Comparison of ENCODE assay signal across 8 cellular contexts in genomic region chr1:160097911-160098851, GRCh38. TPM values are rescaled to one million over a fixed set of nuclear protein-coding genes. Genes with fewer than 3 reads are reported as not detected.
DNase-seq lines count a peak whose midpoint lies in the region; ATAC-seq and TF ChIP-seq lines count a peak whose summit lies in the region.

IGSF8 (minus strand) TSS chr1:160098619; CDS start chr1:160098472, 147 bp downstream.

- H3K27ac ChIP-seq in HEK293 (ENCODE audit: extremely low read depth, low read depth, low read length) (peak within 1 kb of the TSS; percentile 25; the same call in 1 of the 2 replicates), rectal smooth muscle tissue (ENCODE audit: low read depth, low read length) (peak within 1 kb of the TSS; percentile 96), aorta (ENCODE audit: low read depth in 1 of 2, low read length in 2 of 2) (peak within 1 kb of the TSS; percentile 71 to 96)

- H3K27me3 Mint-ChIP-seq in T-helper 17 cell: no peaks in the 10 kb centered on the region

- H3K36me3 Mint-ChIP-seq in T-helper 17 cell (ENCODE audit: low read depth): no peaks in the 10 kb centered on the region

- H3K9me3 ChIP-seq in HEK293 (ENCODE audit: control insufficient read depth, insufficient read depth, low read depth, low read length) (no peaks in the 10 kb centered on the region), T-helper 17 cell (ENCODE audit: control insufficient read depth, low read length, poor library complexity, severe bottlenecking) (no peaks in the 10 kb centered on the region), aorta (ENCODE audit: control insufficient read depth, low read length) (no peaks in the 10 kb centered on the region)

- 1% methylated on average over 40 to 64 of the region's 64 CpGs for WGBS in aorta, 2 donors

- H3K27ac Mint-ChIP-seq in T-helper 17 cell: peak within 1 kb of the TSS; percentile 95

- intact Hi-C loops in left ventricle myocardium superior (cut with micrococcal nuclease) (no loop called here), aorta (cut with DNase I) (loop anchor here in 1 of 2 donors (2.0 to 5.0 kb wide), 3 partner anchors 164 to 187 kb away; partner anchors contain the start of genes DCAF8 and PEX19)

- H3K4me1 ChIP-seq in HEK293 (ENCODE audit: control insufficient read depth, insufficient read depth, low read length) (peaks cover 4% of the 10 kb centered on the region), rectal smooth muscle tissue (ENCODE audit: control insufficient read depth, insufficient read depth, low read length) (peaks cover 33% of the 10 kb centered on the region), aorta (ENCODE audit: control insufficient read depth in 1 of 2, insufficient read depth in 2 of 2, low read length in 2 of 2) (no peaks in the 10 kb centered on the region)

- POLR2A ChIA-PET in HEK293 (lab: Yijun Ruan, JAX): interaction anchor here (1.0 to 2.1 kb wide), 7 partner anchors 11 to 305 kb away, joined by 3 to 11 read pairs (median 4); no protein-coding TSS in a partner anchor

- DNase-seq in ELR (ENCODE audit: low read depth) (peak; percentile 82), NCI-H1105 (lab: John Stamatoyannopoulos, UW) (peak; percentile 98), T-helper 17 cell (peak; percentile 87 to 94 (median 92)), amniotic epithelial cell (ENCODE audit: low read depth) (peak; percentile 60), left ventricle myocardium superior (peak; percentile 95), aorta (peak; percentile 95 to 98)

- H3K4me1 Mint-ChIP-seq in T-helper 17 cell: peaks cover 36% of the 10 kb centered on the region

- CTCF ChIA-PET in HEK293 (lab: Yijun Ruan, JAX): interaction anchor here (0.6 to 5.1 kb wide), 17 partner anchors 12 to 319 kb away, joined by 3 to 64 read pairs (median 4); partner anchors contain the start of gene PEX19

- H3K36me3 ChIP-seq in HEK293 (ENCODE audit: control insufficient read depth in 2 of 2, insufficient read depth in 1 of 2, low read length in 2 of 2): peaks cover 0 to 7% of the 10 kb centered on the region in 2 experiments; a peak in 1 of 3 replicates
- peaks cover 3% of the 10 kb centered on the region for H3K36me3 ChIP-seq in rectal smooth muscle tissue (ENCODE audit: control insufficient read depth, insufficient read depth, low read length)
- no peaks in the 10 kb centered on the region for H3K36me3 ChIP-seq in aorta (ENCODE audit: control insufficient read depth in 1 of 2, insufficient read depth in 2 of 2, low read length in 1 of 2)

- H3K4me3 Mint-ChIP-seq in T-helper 17 cell: peak within 1 kb of the TSS; percentile 93

- H3K27me3 ChIP-seq in rectal smooth muscle tissue (ENCODE audit: control insufficient read depth, insufficient read depth, low read length) (no peaks in the 10 kb centered on the region), aorta (ENCODE audit: control insufficient read depth in 1 of 2, insufficient read depth in 2 of 2, low read length in 1 of 2) (no peaks in the 10 kb centered on the region)

- H3K9ac ChIP-seq in rectal smooth muscle tissue (ENCODE audit: low read length): peak within 1 kb of the TSS; percentile 83

- no peak for TF ChIP-seq CTCF in HEK293 (tag by site-specific recombination; IDR thresholded peaks at IDR 0.05)

- ATAC-seq in T-helper 17 cell (peak; percentile 66), left ventricle myocardium superior (peak; percentile 78), aorta (ENCODE audit: low FRiP score) (peak; percentile 84)

- H3K4me3 ChIP-seq in HEK293 (ENCODE audit: low read depth, low read length) (peak within 1 kb of the TSS; percentile 48), rectal smooth muscle tissue (ENCODE audit: low read length) (peak within 1 kb of the TSS; percentile 79), aorta (ENCODE audit: low read length in 2 of 2) (peak within 1 kb of the TSS; percentile 31 to 70)

TF ChIP-seq in HEK293, 187 proteins besides CTCF, POLR2A, EP300 and RAD21 (continues in another document):
- TF ChIP-seq SP3 (tag by site-specific recombination; IDR thresholded peaks at IDR 0.05) (peak; percentile 61), HIC1 (tag by site-specific recombination; IDR thresholded peaks at IDR 0.05) (peak; percentile 66; the same call in 1 of the 2 replicates), ZIC2 (tag by site-specific recombination; IDR thresholded peaks at IDR 0.05) (0 out of 2 replicates have a peak, but pooled peaks have one; percentile 6), GLIS2 (tag by site-specific recombination; IDR thresholded peaks at IDR 0.05) (peak; percentile 62), EGR2 (tag by site-specific recombination; IDR thresholded peaks at IDR 0.05; ENCODE audit: low read depth) (peak; percentile 55), SP2 (tag by site-specific recombination; IDR thresholded peaks at IDR 0.05) (peak; percentile 36), KLF9 (tag by site-specific recombination; IDR thresholded peaks at IDR 0.05; ENCODE audit: low read depth) (peak; percentile 55), ZSCAN23 (tag by site-specific recombination; IDR thresholded peaks at IDR 0.05) (no peak), ZNF624 (tag by site-specific recombination; IDR thresholded peaks at IDR 0.05) (no peak), GLI2 (tag by site-specific recombination; IDR thresholded peaks at IDR 0.05; ENCODE audit: borderline replicate concordance, low read depth) (no peak), ZNF335 (tag by site-specific recombination; conservative IDR thresholded peaks at IDR 0.05) (peak; percentile 89), ZNF26 (tag by site-specific recombination; IDR thresholded peaks at IDR 0.05) (no peak), ZNF114 (tag by site-specific recombination; IDR thresholded peaks at IDR 0.05) (no peak), SALL2 (tag by site-specific recombination; IDR thresholded peaks at IDR 0.05; ENCODE audit: borderline replicate concordance) (no peak), ZFHX2 (tag by site-specific recombination; conservative IDR thresholded peaks at IDR 0.05) (peak; percentile 72), ZNF341 (tag by site-specific recombination; IDR thresholded peaks at IDR 0.05; ENCODE audit: low read depth) (peak; percentile 73), ZNF701 (tag by site-specific recombination; IDR thresholded peaks at IDR 0.05) (no peak), ZBTB48 (tag by site-specific recombination; IDR thresholded peaks at IDR 0.05) (peak; percentile 39; the same call in 1 of the 2 replicates), KLF1 (tag by site-specific recombination; IDR thresholded peaks at IDR 0.05) (peak; percentile 75), ZBTB26 (tag by site-specific recombination; optimal IDR thresholded peaks at IDR 0.05) (peak; percentile 32), KLF16 (tag by site-specific recombination; IDR thresholded peaks at IDR 0.05) (0 out of 2 replicates have a peak, but pooled peaks have one; percentile 31)

RNA-seq across cellular contexts. Expression of gene IGSF8, which starts in this region (rescaled TPM):
- total RNA-seq in T-helper 17 cell: 10 to 100 TPM; 29.3 to 36.8 TPM
- total RNA-seq in left ventricle myocardium superior: 19.2 TPM
- total RNA-seq in aorta: 10 to 100 TPM; 29.5 to 33.5 TPM
- polyA plus RNA-seq in aorta: 10 to 100 TPM; 10.5 to 48.0 TPM

Comparison
In these comparisons a context has a peak if more than half of its experiments do, and no peak if none do; other contexts are left out.
1. Peak in every context shown above with its lines: DNase-seq, ATAC-seq, H3K4me3 ChIP-seq and H3K27ac ChIP-seq.
2. H3K27ac ChIP-seq: peak in every context shown above with its lines; median percentile 96 in rectal smooth muscle tissue; 84 in aorta; 25 in HEK293.